In the genomic region with DNA sequence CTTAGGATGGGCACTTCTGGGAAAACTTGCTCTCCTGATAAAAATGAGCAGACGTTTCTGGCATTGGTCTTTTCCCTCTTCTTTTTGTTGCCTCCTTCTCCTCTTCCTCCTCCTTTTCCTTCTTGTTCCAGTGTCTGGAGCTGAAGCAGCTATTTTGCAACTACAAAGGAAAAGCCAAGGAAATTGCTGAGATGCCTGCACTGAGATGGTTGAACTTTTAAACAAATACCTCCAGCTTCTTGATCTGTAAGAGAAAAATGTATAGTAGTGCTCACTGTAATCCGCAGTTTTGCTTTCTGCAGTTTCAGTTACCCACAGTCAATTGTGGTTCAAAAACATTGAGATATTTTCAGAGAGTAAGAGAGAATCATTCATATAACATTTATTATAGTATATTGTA, we compare ENCODE assay signal across 1 cellular context.
TF ChIP-seq lines count a peak whose summit lies in the region.

No MANE protein-coding gene starts in this region.

TF ChIP-seq in K562, 482 proteins besides CTCF, POLR2A, EP300 and RAD21:
- TF ChIP-seq SMARCA5 (IDR thresholded peaks at IDR 0.05) (no peak), ZNF584 (CRISPR knock-in tag; IDR thresholded peaks at IDR 0.05; ENCODE audit: low read depth) (no peak), HDAC2 (IDR thresholded peaks at IDR 0.05) (no peak), ZNF23 (CRISPR knock-in tag; IDR thresholded peaks at IDR 0.05) (no peak), SAFB (IDR thresholded peaks at IDR 0.05; ENCODE audit: borderline replicate concordance, low read depth, low read length) (no peak), STAG1 (CRISPR knock-in tag; IDR thresholded peaks at IDR 0.05; ENCODE audit: borderline replicate concordance) (no peak)
- TF ChIP-seq, protein P1, sequence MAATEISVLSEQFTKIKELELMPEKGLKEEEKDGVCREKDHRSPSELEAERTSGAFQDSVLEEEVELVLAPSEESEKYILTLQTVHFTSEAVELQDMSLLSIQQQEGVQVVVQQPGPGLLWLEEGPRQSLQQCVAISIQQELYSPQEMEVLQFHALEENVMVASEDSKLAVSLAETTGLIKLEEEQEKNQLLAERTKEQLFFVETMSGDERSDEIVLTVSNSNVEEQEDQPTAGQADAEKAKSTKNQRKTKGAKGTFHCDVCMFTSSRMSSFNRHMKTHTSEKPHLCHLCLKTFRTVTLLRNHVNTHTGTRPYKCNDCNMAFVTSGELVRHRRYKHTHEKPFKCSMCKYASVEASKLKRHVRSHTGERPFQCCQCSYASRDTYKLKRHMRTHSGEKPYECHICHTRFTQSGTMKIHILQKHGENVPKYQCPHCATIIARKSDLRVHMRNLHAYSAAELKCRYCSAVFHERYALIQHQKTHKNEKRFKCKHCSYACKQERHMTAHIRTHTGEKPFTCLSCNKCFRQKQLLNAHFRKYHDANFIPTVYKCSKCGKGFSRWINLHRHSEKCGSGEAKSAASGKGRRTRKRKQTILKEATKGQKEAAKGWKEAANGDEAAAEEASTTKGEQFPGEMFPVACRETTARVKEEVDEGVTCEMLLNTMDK (IDR thresholded peaks at IDR 0.05; ENCODE audit: borderline replicate concordance, insufficient read depth, low read depth, low read length, poor library complexity, severe bottlenecking) = no peak
- TF ChIP-seq, protein P2, sequence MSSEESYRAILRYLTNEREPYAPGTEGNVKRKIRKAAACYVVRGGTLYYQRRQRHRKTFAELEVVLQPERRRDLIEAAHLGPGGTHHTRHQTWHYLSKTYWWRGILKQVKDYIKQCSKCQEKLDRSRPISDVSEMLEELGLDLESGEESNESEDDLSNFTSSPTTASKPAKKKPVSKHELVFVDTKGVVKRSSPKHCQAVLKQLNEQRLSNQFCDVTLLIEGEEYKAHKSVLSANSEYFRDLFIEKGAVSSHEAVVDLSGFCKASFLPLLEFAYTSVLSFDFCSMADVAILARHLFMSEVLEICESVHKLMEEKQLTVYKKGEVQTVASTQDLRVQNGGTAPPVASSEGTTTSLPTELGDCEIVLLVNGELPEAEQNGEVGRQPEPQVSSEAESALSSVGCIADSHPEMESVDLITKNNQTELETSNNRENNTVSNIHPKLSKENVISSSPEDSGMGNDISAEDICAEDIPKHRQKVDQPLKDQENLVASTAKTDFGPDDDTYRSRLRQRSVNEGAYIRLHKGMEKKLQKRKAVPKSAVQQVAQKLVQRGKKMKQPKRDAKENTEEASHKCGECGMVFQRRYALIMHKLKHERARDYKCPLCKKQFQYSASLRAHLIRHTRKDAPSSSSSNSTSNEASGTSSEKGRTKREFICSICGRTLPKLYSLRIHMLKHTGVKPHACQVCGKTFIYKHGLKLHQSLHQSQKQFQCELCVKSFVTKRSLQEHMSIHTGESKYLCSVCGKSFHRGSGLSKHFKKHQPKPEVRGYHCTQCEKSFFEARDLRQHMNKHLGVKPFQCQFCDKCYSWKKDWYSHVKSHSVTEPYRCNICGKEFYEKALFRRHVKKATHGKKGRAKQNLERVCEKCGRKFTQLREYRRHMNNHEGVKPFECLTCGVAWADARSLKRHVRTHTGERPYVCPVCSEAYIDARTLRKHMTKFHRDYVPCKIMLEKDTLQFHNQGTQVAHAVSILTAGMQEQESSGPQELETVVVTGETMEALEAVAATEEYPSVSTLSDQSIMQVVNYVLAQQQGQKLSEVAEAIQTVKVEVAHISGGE (CRISPR knock-in tag; IDR thresholded peaks at IDR 0.05) = no peak
